3 cellular contexts compared by ENCODE assay signal in the genomic region with DNA sequence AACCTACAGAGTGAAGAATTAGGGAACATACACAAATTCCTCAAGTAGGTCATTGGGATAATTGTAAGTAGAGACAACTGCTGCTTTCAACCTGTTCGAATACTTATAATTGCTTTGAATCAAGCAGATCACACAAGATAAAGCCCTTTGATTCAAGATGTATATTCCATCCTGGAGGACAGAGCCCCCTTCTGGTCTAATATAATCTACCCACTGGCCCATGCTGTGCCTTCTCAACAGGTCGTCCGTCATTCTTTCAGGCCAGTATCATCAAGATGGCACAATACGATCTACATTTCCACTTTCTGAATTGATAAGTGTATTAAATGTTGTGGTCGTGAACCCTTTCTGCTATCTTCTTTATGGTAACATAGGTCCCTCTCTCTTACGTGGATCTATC.
TF ChIP-seq lines count a peak whose summit lies in the region.

No MANE protein-coding gene starts in this region.

TF ChIP-seq in SK-N-SH, 30 proteins besides CTCF, POLR2A, EP300 and RAD21 (continued from another document):
- TF ChIP-seq USF2 (IDR thresholded peaks at IDR 0.05; ENCODE audit: borderline replicate concordance, low read depth, low read length) (no peak), TEAD4 (IDR thresholded peaks at IDR 0.05; ENCODE audit: borderline replicate concordance, insufficient read depth) (no peak), NFIC (IDR thresholded peaks at IDR 0.05; ENCODE audit: borderline replicate concordance) (no peak)

TF ChIP-seq in SK-N-SH treated with all-trans-retinoic acid at 6 μM for 48 hours, 23 proteins besides CTCF, POLR2A, EP300 and RAD21 (continued from another document):
- TF ChIP-seq, protein P1, sequence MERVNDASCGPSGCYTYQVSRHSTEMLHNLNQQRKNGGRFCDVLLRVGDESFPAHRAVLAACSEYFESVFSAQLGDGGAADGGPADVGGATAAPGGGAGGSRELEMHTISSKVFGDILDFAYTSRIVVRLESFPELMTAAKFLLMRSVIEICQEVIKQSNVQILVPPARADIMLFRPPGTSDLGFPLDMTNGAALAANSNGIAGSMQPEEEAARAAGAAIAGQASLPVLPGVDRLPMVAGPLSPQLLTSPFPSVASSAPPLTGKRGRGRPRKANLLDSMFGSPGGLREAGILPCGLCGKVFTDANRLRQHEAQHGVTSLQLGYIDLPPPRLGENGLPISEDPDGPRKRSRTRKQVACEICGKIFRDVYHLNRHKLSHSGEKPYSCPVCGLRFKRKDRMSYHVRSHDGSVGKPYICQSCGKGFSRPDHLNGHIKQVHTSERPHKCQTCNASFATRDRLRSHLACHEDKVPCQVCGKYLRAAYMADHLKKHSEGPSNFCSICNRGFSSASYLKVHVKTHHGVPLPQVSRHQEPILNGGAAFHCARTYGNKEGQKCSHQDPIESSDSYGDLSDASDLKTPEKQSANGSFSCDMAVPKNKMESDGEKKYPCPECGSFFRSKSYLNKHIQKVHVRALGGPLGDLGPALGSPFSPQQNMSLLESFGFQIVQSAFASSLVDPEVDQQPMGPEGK (CRISPR knock-in tag; IDR thresholded peaks at IDR 0.05; ENCODE audit: borderline replicate concordance): no peak
- TF ChIP-seq SNAI2 (CRISPR knock-in tag; IDR thresholded peaks at IDR 0.05): no peak
- no peak for TF ChIP-seq ISL1 (CRISPR knock-in tag; IDR thresholded peaks at IDR 0.05)
- no peak for TF ChIP-seq BACH2 (CRISPR knock-in tag; IDR thresholded peaks at IDR 0.05; ENCODE audit: borderline replicate concordance)
- TF ChIP-seq CSRNP3 (CRISPR knock-in tag; IDR thresholded peaks at IDR 0.05): no peak
- no peak for TF ChIP-seq ZFP30 (CRISPR knock-in tag; IDR thresholded peaks at IDR 0.05)
- TF ChIP-seq TCF4 (CRISPR knock-in tag; IDR thresholded peaks at IDR 0.05; ENCODE audit: borderline replicate concordance): no peak
- TF ChIP-seq ZNF8 (CRISPR knock-in tag; IDR thresholded peaks at IDR 0.05): no peak
- no peak for TF ChIP-seq ZFP3 (CRISPR knock-in tag; IDR thresholded peaks at IDR 0.05)
- no peak for TF ChIP-seq CREB5 (CRISPR knock-in tag; IDR thresholded peaks at IDR 0.05; ENCODE audit: low read depth)
- TF ChIP-seq, protein P2, sequence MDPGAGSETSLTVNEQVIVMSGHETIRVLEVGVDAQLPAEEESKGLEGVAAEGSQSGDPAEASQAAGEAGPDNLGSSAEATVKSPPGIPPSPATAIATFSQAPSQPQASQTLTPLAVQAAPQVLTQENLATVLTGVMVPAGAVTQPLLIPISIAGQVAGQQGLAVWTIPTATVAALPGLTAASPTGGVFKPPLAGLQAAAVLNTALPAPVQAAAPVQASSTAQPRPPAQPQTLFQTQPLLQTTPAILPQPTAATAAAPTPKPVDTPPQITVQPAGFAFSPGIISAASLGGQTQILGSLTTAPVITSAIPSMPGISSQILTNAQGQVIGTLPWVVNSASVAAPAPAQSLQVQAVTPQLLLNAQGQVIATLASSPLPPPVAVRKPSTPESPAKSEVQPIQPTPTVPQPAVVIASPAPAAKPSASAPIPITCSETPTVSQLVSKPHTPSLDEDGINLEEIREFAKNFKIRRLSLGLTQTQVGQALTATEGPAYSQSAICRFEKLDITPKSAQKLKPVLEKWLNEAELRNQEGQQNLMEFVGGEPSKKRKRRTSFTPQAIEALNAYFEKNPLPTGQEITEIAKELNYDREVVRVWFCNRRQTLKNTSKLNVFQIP (CRISPR knock-in tag; IDR thresholded peaks at IDR 0.05; ENCODE audit: borderline replicate concordance, low read depth): no peak
- TF ChIP-seq ZNF70 (CRISPR knock-in tag; IDR thresholded peaks at IDR 0.05): no peak

TF ChIP-seq in GM12878, 131 proteins besides CTCF, POLR2A, EP300 and RAD21 (continued from another document):
- no peak for TF ChIP-seq ZNF592 (IDR thresholded peaks at IDR 0.05)
- TF ChIP-seq POU2F2 (IDR thresholded peaks at IDR 0.05; ENCODE audit: borderline replicate concordance, low read depth, low read length): no peak
- TF ChIP-seq, protein P3, sequence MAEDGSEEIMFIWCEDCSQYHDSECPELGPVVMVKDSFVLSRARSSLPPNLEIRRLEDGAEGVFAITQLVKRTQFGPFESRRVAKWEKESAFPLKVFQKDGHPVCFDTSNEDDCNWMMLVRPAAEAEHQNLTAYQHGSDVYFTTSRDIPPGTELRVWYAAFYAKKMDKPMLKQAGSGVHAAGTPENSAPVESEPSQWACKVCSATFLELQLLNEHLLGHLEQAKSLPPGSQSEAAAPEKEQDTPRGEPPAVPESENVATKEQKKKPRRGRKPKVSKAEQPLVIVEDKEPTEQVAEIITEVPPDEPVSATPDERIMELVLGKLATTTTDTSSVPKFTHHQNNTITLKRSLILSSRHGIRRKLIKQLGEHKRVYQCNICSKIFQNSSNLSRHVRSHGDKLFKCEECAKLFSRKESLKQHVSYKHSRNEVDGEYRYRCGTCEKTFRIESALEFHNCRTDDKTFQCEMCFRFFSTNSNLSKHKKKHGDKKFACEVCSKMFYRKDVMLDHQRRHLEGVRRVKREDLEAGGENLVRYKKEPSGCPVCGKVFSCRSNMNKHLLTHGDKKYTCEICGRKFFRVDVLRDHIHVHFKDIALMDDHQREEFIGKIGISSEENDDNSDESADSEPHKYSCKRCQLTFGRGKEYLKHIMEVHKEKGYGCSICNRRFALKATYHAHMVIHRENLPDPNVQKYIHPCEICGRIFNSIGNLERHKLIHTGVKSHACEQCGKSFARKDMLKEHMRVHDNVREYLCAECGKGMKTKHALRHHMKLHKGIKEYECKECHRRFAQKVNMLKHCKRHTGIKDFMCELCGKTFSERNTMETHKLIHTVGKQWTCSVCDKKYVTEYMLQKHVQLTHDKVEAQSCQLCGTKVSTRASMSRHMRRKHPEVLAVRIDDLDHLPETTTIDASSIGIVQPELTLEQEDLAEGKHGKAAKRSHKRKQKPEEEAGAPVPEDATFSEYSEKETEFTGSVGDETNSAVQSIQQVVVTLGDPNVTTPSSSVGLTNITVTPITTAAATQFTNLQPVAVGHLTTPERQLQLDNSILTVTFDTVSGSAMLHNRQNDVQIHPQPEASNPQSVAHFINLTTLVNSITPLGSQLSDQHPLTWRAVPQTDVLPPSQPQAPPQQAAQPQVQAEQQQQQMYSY (CRISPR knock-in tag; IDR thresholded peaks at IDR 0.05): no peak
- TF ChIP-seq MYC (IDR thresholded peaks at IDR 0.05; ENCODE audit: insufficient read depth, insufficient read length, insufficient replicate concordance, low read length, severe bottlenecking): no peak
- no peak for TF ChIP-seq NFYA (IDR thresholded peaks at IDR 0.05; ENCODE audit: borderline replicate concordance, low read depth, low read length)
- no peak for TF ChIP-seq JUNB (IDR thresholded peaks at IDR 0.05)
- TF ChIP-seq E2F4 (IDR thresholded peaks at IDR 0.05; ENCODE audit: low read depth, low read length): no peak
- TF ChIP-seq YBX1 (IDR thresholded peaks at IDR 0.05): no peak
- no peak for TF ChIP-seq ZNF207 (IDR thresholded peaks at IDR 0.05; ENCODE audit: borderline replicate concordance)
- TF ChIP-seq ASH2L (IDR thresholded peaks at IDR 0.05; ENCODE audit: borderline replicate concordance, low read depth): no peak
- TF ChIP-seq, protein P4, sequence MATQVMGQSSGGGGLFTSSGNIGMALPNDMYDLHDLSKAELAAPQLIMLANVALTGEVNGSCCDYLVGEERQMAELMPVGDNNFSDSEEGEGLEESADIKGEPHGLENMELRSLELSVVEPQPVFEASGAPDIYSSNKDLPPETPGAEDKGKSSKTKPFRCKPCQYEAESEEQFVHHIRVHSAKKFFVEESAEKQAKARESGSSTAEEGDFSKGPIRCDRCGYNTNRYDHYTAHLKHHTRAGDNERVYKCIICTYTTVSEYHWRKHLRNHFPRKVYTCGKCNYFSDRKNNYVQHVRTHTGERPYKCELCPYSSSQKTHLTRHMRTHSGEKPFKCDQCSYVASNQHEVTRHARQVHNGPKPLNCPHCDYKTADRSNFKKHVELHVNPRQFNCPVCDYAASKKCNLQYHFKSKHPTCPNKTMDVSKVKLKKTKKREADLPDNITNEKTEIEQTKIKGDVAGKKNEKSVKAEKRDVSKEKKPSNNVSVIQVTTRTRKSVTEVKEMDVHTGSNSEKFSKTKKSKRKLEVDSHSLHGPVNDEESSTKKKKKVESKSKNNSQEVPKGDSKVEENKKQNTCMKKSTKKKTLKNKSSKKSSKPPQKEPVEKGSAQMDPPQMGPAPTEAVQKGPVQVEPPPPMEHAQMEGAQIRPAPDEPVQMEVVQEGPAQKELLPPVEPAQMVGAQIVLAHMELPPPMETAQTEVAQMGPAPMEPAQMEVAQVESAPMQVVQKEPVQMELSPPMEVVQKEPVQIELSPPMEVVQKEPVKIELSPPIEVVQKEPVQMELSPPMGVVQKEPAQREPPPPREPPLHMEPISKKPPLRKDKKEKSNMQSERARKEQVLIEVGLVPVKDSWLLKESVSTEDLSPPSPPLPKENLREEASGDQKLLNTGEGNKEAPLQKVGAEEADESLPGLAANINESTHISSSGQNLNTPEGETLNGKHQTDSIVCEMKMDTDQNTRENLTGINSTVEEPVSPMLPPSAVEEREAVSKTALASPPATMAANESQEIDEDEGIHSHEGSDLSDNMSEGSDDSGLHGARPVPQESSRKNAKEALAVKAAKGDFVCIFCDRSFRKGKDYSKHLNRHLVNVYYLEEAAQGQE (IDR thresholded peaks at IDR 0.05; ENCODE audit: low read depth, low read length): no peak
- TF ChIP-seq RELB (IDR thresholded peaks at IDR 0.05; ENCODE audit: low read depth): no peak
- no peak for TF ChIP-seq SPI1 (IDR thresholded peaks at IDR 0.05; ENCODE audit: borderline replicate concordance, insufficient read depth, low read depth, low read length)
- no peak for TF ChIP-seq ZBTB4 (CRISPR knock-in tag; IDR thresholded peaks at IDR 0.05)
TF ChIP-seq in GM12878: peak in this region for 0.
